ENCODE assay signal across 26 cellular contexts in the genomic region with DNA sequence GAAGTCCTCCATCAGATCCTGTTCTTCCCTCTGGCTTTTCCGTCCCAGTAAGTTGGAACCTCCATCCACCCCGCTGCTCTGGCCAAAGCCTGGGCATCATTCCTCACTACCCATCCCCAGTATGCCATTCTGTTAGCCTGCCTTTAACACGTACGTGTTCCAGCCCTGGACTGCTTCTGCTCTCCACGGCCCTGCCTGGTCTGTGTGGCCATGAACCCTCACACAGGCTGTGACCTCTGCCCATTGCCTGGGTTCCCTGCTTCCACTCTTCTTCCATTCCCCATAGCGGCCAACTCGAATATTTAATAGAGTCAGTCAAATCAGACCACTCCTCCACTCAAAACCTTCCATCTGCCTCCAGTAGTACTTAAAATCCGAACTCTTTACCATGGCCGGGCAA.
"Had no signal": no experiment of that assay in that cellular context is flagged by ENCODE, and none has a peak within 500 bp of the region (broad histone marks: within the 10 kb centered on the region; RNA-seq: fewer than 3 reads in every experiment).

No MANE protein-coding gene starts in this region.

- H3K27ac ChIP-seq: dorsolateral prefrontal cortex, heart right ventricle, lower lobe of right lung, parathyroid adenoma, transverse colon, upper lobe of right lung, uterus had no signal

- H2AFZ ChIP-seq: parathyroid adenoma had no signal

- H3K4me3 Mint-ChIP-seq: natural killer cell; neural crest cell; stimulated activated memory B cell treated with anti-CD40 and anti-IgM and Interleukin-4, amounts not matched to agents 10 μg/mL and 1 μg/mL and 100 μg/mL, for 72 hours; stimulated activated naive CD8-positive, alpha-beta T cell treated with anti-CD3 and anti-CD28 coated beads, Interleukin-15, Interleukin-2, amounts not matched to agents 100 ng/mL and 50 ng/mL, for 24 hours had no signal

- ATAC-seq: gastrocnemius medialis; heart right ventricle; left colon; left ventricle myocardium superior; lower lobe of right lung; sciatic nerve; stimulated activated memory B cell treated with anti-CD40 and anti-IgM and Interleukin-4, amounts not matched to agents 10 μg/mL and 1 μg/mL and 100 μg/mL, for 72 hours; upper lobe of right lung had no signal

- H3K36me3 Mint-ChIP-seq: natural killer cell had no signal

- H3K36me3 ChIP-seq: transverse colon, upper lobe of right lung, uterus had no signal

- H3K27me3 Mint-ChIP-seq: progenitor cell of endocrine pancreas; stimulated activated memory B cell treated with anti-CD40 and anti-IgM and Interleukin-4, amounts not matched to agents 10 μg/mL and 1 μg/mL and 100 μg/mL, for 72 hours; stimulated activated naive CD8-positive, alpha-beta T cell treated with anti-CD3 and anti-CD28 coated beads, Interleukin-15, Interleukin-2, amounts not matched to agents 100 ng/mL and 50 ng/mL, for 24 hours had no signal

- H3K4me3 ChIP-seq: dorsolateral prefrontal cortex, gastrocnemius medialis, heart right ventricle, lower lobe of right lung, smooth muscle cell, transverse colon, upper lobe of right lung, uterus had no signal

- H3K27me3 ChIP-seq: dorsolateral prefrontal cortex, gastrocnemius medialis, heart right ventricle, transverse colon, upper lobe of right lung, uterus had no signal

- H3K4me2 ChIP-seq: smooth muscle cell had no signal

- H3K9me3 Mint-ChIP-seq: immature natural killer cell; natural killer cell; neural crest cell; stimulated activated memory B cell treated with anti-CD40 and anti-IgM and Interleukin-4, amounts not matched to agents 10 μg/mL and 1 μg/mL and 100 μg/mL, for 72 hours; stimulated activated naive CD8-positive, alpha-beta T cell treated with anti-CD3 and anti-CD28 coated beads, Interleukin-15, Interleukin-2, amounts not matched to agents 100 ng/mL and 50 ng/mL, for 24 hours had no signal

- DNase-seq: dorsolateral prefrontal cortex; effector CD4-positive, alpha-beta T cell; foreskin fibroblast; gastrocnemius medialis; heart right ventricle; hippocampal formation; immature natural killer cell; islet precursor cell; kidney glomerular epithelial cell; left colon; left ventricle myocardium superior; lower lobe of right lung; natural killer cell; stimulated activated CD4-positive, alpha-beta T cell treated with anti-CD3 and anti-CD28 coated beads, Interleukin-12 subunit alpha, Interleukin-12 subunit beta, amount 100 ng/mL, for 4 hours; stimulated activated CD4-positive, alpha-beta T cell treated with anti-CD3 and anti-CD28 coated beads, Interleukin-2, amount 100 ng/mL, for 24 hours; stimulated activated CD4-positive, alpha-beta T cell treated with anti-CD3 and anti-CD28 coated beads, Interleukin-4, amount 100 ng/mL, for 24 hours; transverse colon; upper lobe of right lung; uterus had no signal

- H3K4me1 ChIP-seq: uterus had no signal

- H3K27ac Mint-ChIP-seq: progenitor cell of endocrine pancreas; stimulated activated memory B cell treated with anti-CD40 and anti-IgM and Interleukin-4, amounts not matched to agents 10 μg/mL and 1 μg/mL and 100 μg/mL, for 72 hours; stimulated activated naive CD8-positive, alpha-beta T cell treated with anti-CD3 and anti-CD28 coated beads, Interleukin-15, Interleukin-2, amounts not matched to agents 100 ng/mL and 50 ng/mL, for 24 hours had no signal

- H3K4me1 Mint-ChIP-seq: neural crest cell had no signal

- H3K9me3 ChIP-seq: gastrocnemius medialis, heart right ventricle, lower lobe of right lung, transverse colon, upper lobe of right lung, uterus had no signal
